Comparison of ENCODE assay signal across 1 cellular context in genomic region chr22:40199223-40199622, GRCh38.
TF ChIP-seq lines count a peak whose summit lies in the region.

No MANE protein-coding gene starts in this region.

TF ChIP-seq in WTC11, 78 proteins besides CTCF, POLR2A, EP300 and RAD21 (continued from another document):
- TF ChIP-seq MAX (CRISPR knock-in tag; IDR thresholded peaks at IDR 0.05) (no peak), FOXP1 (CRISPR knock-in tag; IDR thresholded peaks at IDR 0.05; ENCODE audit: borderline replicate concordance) (no peak), ERG (CRISPR knock-in tag; IDR thresholded peaks at IDR 0.05) (no peak), CREB1 (CRISPR knock-in tag; IDR thresholded peaks at IDR 0.05) (no peak), IRF2 (CRISPR knock-in tag; IDR thresholded peaks at IDR 0.05; ENCODE audit: borderline replicate concordance, low read depth) (no peak)
TF ChIP-seq in WTC11: peak in this region for 0.
